ENCODE assay signal across 8 cellular contexts in the genomic region with DNA sequence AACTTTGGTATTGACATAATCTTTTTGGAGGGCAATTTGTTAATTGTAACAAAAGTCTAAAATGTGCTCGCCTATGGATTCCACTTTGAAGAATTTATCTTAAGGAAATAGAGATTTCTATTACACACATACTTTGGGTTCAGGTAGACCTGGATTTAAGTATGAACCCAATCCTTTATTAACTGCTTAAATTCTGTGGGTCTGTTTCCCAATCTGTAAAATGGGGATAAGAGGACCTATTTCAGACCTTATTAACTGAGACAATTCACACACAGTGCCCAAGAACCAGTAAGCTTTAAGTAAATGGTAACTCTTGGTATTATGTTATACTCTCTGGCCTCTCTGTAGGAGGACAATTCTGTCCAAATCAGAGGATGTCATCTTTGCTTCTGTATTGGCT. TPM values are rescaled to one million over a fixed set of nuclear protein-coding genes. Genes with fewer than 3 reads are reported as not detected.
DNase-seq lines count a peak whose midpoint lies in the region; TF ChIP-seq lines count a peak whose summit lies in the region.

No MANE protein-coding gene starts in this region.

- H3K9me3 ChIP-seq in left ventricle myocardium inferior (replicated peaks): no peaks in the 10 kb centered on the region
- no peaks in the 10 kb centered on the region for H3K9me3 ChIP-seq in breast epithelium
- H3K9me3 ChIP-seq in mucosa of rectum (ENCODE audit: control insufficient read depth in 2 of 2, low read length in 2 of 2): no peaks in the 10 kb centered on the region
- no peaks in the 10 kb centered on the region for H3K9me3 ChIP-seq in vagina

- H3K27ac ChIP-seq in left ventricle myocardium inferior (replicated peaks) (peak overlapping the region; percentile 88), breast epithelium (peak overlapping the region; percentile 89 to 97), mucosa of rectum (ENCODE audit: low read depth in 2 of 2, low read length in 2 of 2) (peak overlapping the region; percentile 69 to 86), vagina (peak overlapping the region; percentile 75)

- TF ChIP-seq CTCF in left ventricle myocardium inferior (IDR thresholded peaks at IDR 0.05; ENCODE audit: borderline replicate concordance): no peak
- TF ChIP-seq CTCF in breast epithelium (IDR thresholded peaks at IDR 0.05): no peak
- TF ChIP-seq CTCF in vagina (IDR thresholded peaks at IDR 0.05): no peak

- H3K36me3 ChIP-seq in left ventricle myocardium inferior (peaks cover 24% of the 10 kb centered on the region), breast epithelium (no peaks in the 10 kb centered on the region), mucosa of rectum (ENCODE audit: control insufficient read depth in 2 of 2, insufficient read depth in 2 of 2, low read length in 2 of 2) (peaks cover 16 to 18% of the 10 kb centered on the region in 2 donors), vagina (peaks cover 0 to 23% of the 10 kb centered on the region in 2 donors)

- TF ChIP-seq POLR2A in breast epithelium (IDR thresholded peaks at IDR 0.05): no peak
- TF ChIP-seq POLR2A in vagina (IDR thresholded peaks at IDR 0.05): no peak

- peak overlapping the region; percentile 82 for H3K4me3 ChIP-seq in left ventricle myocardium inferior
- peak overlapping the region; percentile 83 to 93 (median 87) for H3K4me3 ChIP-seq in breast epithelium
- H3K4me3 ChIP-seq in mucosa of rectum (ENCODE audit: low read length in 2 of 2): peak overlapping the region; percentile 78 to 93
- peak overlapping the region; percentile 85 to 97 for H3K4me3 ChIP-seq in vagina

- in situ Hi-C loops in KBM-7 (cut with MboI; ENCODE audit: low pct_unique_long_range_greater_than_20kb, low sequenced_read_pairs): no loop called here

- intact Hi-C loops in left ventricle myocardium inferior (cut with micrococcal nuclease): no loop called here
- intact Hi-C loops in cardiac septum (cut with DNase I): loop anchor here (5.0 to 10.0 kb wide), 2 partner anchors 47 to 65 kb away; a partner anchor contains a TSS
- intact Hi-C loops in breast epithelium (cut with DNase I; ENCODE audit: low total_unique reads): no loop called here
- intact Hi-C loops in vagina (cut with DNase I): loop anchor here (5.0 to 10.0 kb wide), 2 partner anchors 47 to 65 kb away; a partner anchor contains a TSS

- peak overlapping the region; percentile 73 to 89 for H3K9ac ChIP-seq in mucosa of rectum (ENCODE audit: low read depth in 1 of 2, low read length in 2 of 2)

- DNase-seq in left ventricle myocardium inferior: no peak
- DNase-seq in cardiac septum (ENCODE audit: low spot score): no peak
- DNase-seq in breast epithelium (ENCODE audit: low spot score in 2 of 2): no peak
- no peak for DNase-seq in vagina (ENCODE audit: extremely low spot score in 2 of 2)
- DNase-seq in cortex of kidney (lab: John Stamatoyannopoulos, UW): no peak
- no peak for DNase-seq in KBM-7
- no peak for DNase-seq in NCI-H1436 treated with DMSO at 0.1 percent for 48 hours (lab: John Stamatoyannopoulos, UW)

- H3K4me1 ChIP-seq in left ventricle myocardium inferior (peaks cover 26% of the 10 kb centered on the region), breast epithelium (no peaks in the 10 kb centered on the region), mucosa of rectum (ENCODE audit: control insufficient read depth in 2 of 2, insufficient read depth in 2 of 2, low read length in 2 of 2) (peaks cover 12 to 16% of the 10 kb centered on the region in 2 donors), vagina (peaks cover 28% of the 10 kb centered on the region)

- no peaks in the 10 kb centered on the region for H3K27me3 ChIP-seq in left ventricle myocardium inferior (ENCODE audit: low read depth)
- H3K27me3 ChIP-seq in breast epithelium: no peaks in the 10 kb centered on the region
- H3K27me3 ChIP-seq in mucosa of rectum (ENCODE audit: control insufficient read depth in 2 of 2, insufficient read depth in 2 of 2, low read length in 2 of 2): no peaks in the 10 kb centered on the region
- no peaks in the 10 kb centered on the region for H3K27me3 ChIP-seq in vagina

RNA-seq across cellular contexts. Expression of a gene that starts 0.8 kb away (rescaled TPM):
- 31.5 TPM for total RNA-seq in left ventricle myocardium inferior
- 36.4 TPM for total RNA-seq in cardiac septum
- total RNA-seq in breast epithelium: 10 to 100 TPM; 31.8 to 40.3 (median 36.0) TPM
- total RNA-seq in vagina: 22.8 TPM

RNA-seq across cellular contexts. Expression of a gene that starts 46.5 kb away (rescaled TPM):
- total RNA-seq in left ventricle myocardium inferior: 4.2 TPM
- total RNA-seq in cardiac septum: 9.4 TPM
- 10 to 100 TPM in 1 of 3 donors, 1 to 10 TPM in 2; 3.7 to 17.9 (median 8.2) TPM for total RNA-seq in breast epithelium
- total RNA-seq in vagina: 8.3 TPM

RNA-seq across cellular contexts. Expression of a gene that starts 49.4 kb away (rescaled TPM):
- total RNA-seq in left ventricle myocardium inferior (18.2 TPM), cardiac septum (20.0 TPM), breast epithelium (10 to 100 TPM; 31.8 to 53.1 (median 42.9) TPM), vagina (32.9 TPM)

Comparison
In these comparisons a context has a peak if more than half of its experiments do, and no peak if none do; other contexts are left out.
1. intact Hi-C loops: an anchor here in cardiac septum (5.0 to 10.0 kb wide) and vagina (5.0 to 10.0 kb wide); none called in left ventricle myocardium inferior and breast epithelium.